2 cellular contexts compared by ENCODE assay signal in genomic region chr1:14181191-14181793, GRCh38.
TF ChIP-seq lines count a peak whose summit lies in the region.

No MANE protein-coding gene starts in this region.

TF ChIP-seq in GM23338, 12 proteins besides CTCF, POLR2A, EP300 and RAD21:
- TF ChIP-seq ZNF331 (CRISPR knock-in tag; IDR thresholded peaks at IDR 0.05; ENCODE audit: low read depth): no peak
- no peak for TF ChIP-seq STAT1 (IDR thresholded peaks at IDR 0.05; ENCODE audit: unreplicated experiment)
- no peak for TF ChIP-seq REST (IDR thresholded peaks at IDR 0.05; ENCODE audit: unreplicated experiment)
- no peak for TF ChIP-seq ZNF114 (CRISPR knock-in tag; IDR thresholded peaks at IDR 0.05)
- no peak for TF ChIP-seq JUNB (IDR thresholded peaks at IDR 0.05; ENCODE audit: unreplicated experiment)

TF ChIP-seq in GM12878, 131 proteins besides CTCF, POLR2A, EP300 and RAD21:
- TF ChIP-seq ZBTB4 (CRISPR knock-in tag; IDR thresholded peaks at IDR 0.05) (no peak), NKRF (conservative IDR thresholded peaks at IDR 0.05) (no peak), YBX1 (IDR thresholded peaks at IDR 0.05) (no peak), MEF2B (IDR thresholded peaks at IDR 0.05; ENCODE audit: partially characterized antibody, poor library complexity, severe bottlenecking) (no peak), BCL3 (IDR thresholded peaks at IDR 0.05; ENCODE audit: borderline replicate concordance, insufficient read depth, low read depth, low read length, poor library complexity, severe bottlenecking) (no peak), PML (IDR thresholded peaks at IDR 0.05; ENCODE audit: low read length) (no peak), SKIL (IDR thresholded peaks at IDR 0.05; ENCODE audit: low read depth, poor library complexity, severe bottlenecking) (no peak), YY1 (IDR thresholded peaks at IDR 0.05; ENCODE audit: low read depth, low read length) (no peak), SIX5 (IDR thresholded peaks at IDR 0.05; ENCODE audit: low read depth, low read length, severe bottlenecking) (no peak), ZNF592 (IDR thresholded peaks at IDR 0.05) (no peak), POU2F2 (IDR thresholded peaks at IDR 0.05; ENCODE audit: borderline replicate concordance, low read depth, low read length) (no peak), IKZF1 (conservative IDR thresholded peaks at IDR 0.05) (no peak), ZNF207 (IDR thresholded peaks at IDR 0.05; ENCODE audit: borderline replicate concordance) (no peak), ZZZ3 (IDR thresholded peaks at IDR 0.05; ENCODE audit: control insufficient read depth, insufficient read length, low read depth) (no peak), ZNF384 (IDR thresholded peaks at IDR 0.05; ENCODE audit: borderline replicate concordance, low read depth, low read length) (no peak), CHD4 (IDR thresholded peaks at IDR 0.05) (no peak), ZBTB40 (IDR thresholded peaks at IDR 0.05; ENCODE audit: borderline replicate concordance) (no peak)
